3 cellular contexts compared by ENCODE assay signal in the genomic region with DNA sequence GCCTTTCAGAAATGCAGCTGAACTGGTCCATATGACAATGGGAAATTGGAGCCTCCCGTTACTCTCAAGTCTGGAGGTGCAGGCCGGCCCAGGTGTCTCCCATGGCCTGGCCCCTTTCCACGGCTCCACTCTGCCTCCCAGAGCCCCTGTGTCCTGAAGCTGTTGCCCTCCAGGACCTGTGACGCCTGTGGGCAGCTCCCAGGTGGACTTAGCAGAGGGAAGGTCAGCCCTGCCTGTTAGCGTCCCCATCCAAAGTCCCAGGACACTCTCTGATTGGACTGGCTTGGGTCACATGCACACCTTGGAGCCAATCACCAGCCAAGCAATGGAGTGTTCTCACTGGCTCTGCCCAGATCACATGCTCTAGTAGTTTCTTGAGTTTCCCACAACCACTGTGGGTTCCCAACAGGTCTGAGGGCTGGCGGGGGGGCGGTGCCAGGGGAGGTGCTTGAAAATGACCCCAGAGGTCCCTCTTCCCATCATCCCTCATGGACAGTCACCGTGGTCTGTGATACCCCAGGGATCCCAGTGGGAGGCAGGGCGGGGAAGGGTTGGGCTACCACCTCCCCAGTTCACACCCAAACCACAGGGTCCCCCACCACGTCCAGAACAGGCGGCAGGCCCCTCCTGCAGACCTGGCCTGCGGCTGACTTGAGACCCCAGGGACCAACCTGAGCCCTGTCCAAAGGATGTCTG.
TF ChIP-seq lines count a peak whose summit lies in the region.

No MANE protein-coding gene starts in this region.

TF ChIP-seq in A549, 52 proteins besides CTCF, POLR2A, EP300 and RAD21:
- peak; percentile 60 for TF ChIP-seq USF2 (IDR thresholded peaks at IDR 0.05)
- TF ChIP-seq FOSL2 (IDR thresholded peaks at IDR 0.05) = no peak
- TF ChIP-seq FOSL2 (CRISPR knock-in tag; IDR thresholded peaks at IDR 0.05) = no peak
TF ChIP-seq in A549: peak in this region for 1.

TF ChIP-seq in IMR-90, 13 proteins besides CTCF, POLR2A, EP300 and RAD21:
- TF ChIP-seq RCOR1 (IDR thresholded peaks at IDR 0.05; ENCODE audit: insufficient replicate concordance, low read length) (no peak), BHLHE40 (IDR thresholded peaks at IDR 0.05; ENCODE audit: low read depth, low read length) (no peak), USF2 (IDR thresholded peaks at IDR 0.05; ENCODE audit: low read depth, low read length) (peak; percentile 51; the same call in 1 of the 2 replicates)

TF ChIP-seq in H1, 55 proteins besides CTCF, POLR2A, EP300 and RAD21:
- peak; percentile 39; the same call in 1 of the 2 replicates for TF ChIP-seq USF2 (IDR thresholded peaks at IDR 0.05; ENCODE audit: low read length)
- TF ChIP-seq HDAC6 (IDR thresholded peaks at IDR 0.05; ENCODE audit: low read depth, low read length) = no peak
